ENCODE assay signal across 9 cellular contexts in genomic region chr7:28708458-28708951, GRCh38.
DNase-seq lines count a peak whose midpoint lies in the region; ATAC-seq and TF ChIP-seq lines count a peak whose summit lies in the region.
"Had no signal": no experiment of that assay in that cellular context is flagged by ENCODE, and none has a peak within 500 bp of the region (broad histone marks: within the 10 kb centered on the region; RNA-seq: fewer than 3 reads in every experiment).

No MANE protein-coding gene starts in this region.

- H3K36me3 Mint-ChIP-seq in activated CD8-positive, alpha-beta T cell treated with anti-CD3 and anti-CD28 coated beads, Interleukin-2, amount 10 ng/mL, durations not matched to agents 7 days and 5 days (ENCODE audit: low read depth): no peaks in the 10 kb centered on the region
- H3K36me3 Mint-ChIP-seq: activated naive CD8-positive, alpha-beta T cell treated with anti-CD3 and anti-CD28 coated beads, Interleukin-2, amount 10 ng/mL, durations not matched to agents 7 days and 5 days had no signal

- peak overlapping the region; percentile 85 for H3K27ac ChIP-seq in angular gyrus (ENCODE audit: low read depth, low read length)

- POLR2A ChIA-PET in activated CD8-positive, alpha-beta T cell treated with anti-CD3 and anti-CD28 coated beads, Interleukin-2, amount 10 ng/mL, durations not matched to agents 7 days and 5 days (lab: Charles Lee): no interaction called here

- no peak for TF ChIP-seq CTCF in kidney epithelial cell (IDR thresholded peaks at IDR 0.05; ENCODE audit: insufficient read depth, low read length, poor library complexity, severe bottlenecking)

- peak overlapping the region; percentile 21 for H3K4me3 ChIP-seq in kidney epithelial cell (ENCODE audit: low read depth, low read length)
- peak overlapping the region; percentile 37 for H3K4me3 ChIP-seq in skeletal muscle cell (ENCODE audit: low read depth, low read length)

- CTCF ChIA-PET in activated CD8-positive, alpha-beta T cell treated with anti-CD3 and anti-CD28 coated beads, Interleukin-2, amount 10 ng/mL, durations not matched to agents 7 days and 5 days (lab: Charles Lee): no interaction called here

- no peaks in the 10 kb centered on the region for H3K36me3 ChIP-seq in kidney epithelial cell (ENCODE audit: control insufficient read depth, insufficient read depth, low read length)

- H3K27ac Mint-ChIP-seq in activated CD8-positive, alpha-beta T cell treated with anti-CD3 and anti-CD28 coated beads, Interleukin-2, amount 10 ng/mL, durations not matched to agents 7 days and 5 days: no peak overlapping the region
- H3K27ac Mint-ChIP-seq: activated naive CD8-positive, alpha-beta T cell treated with anti-CD3 and anti-CD28 coated beads, Interleukin-2, amount 10 ng/mL, durations not matched to agents 7 days and 5 days had no signal

- peak; percentile 21 for DNase-seq in ELF-1 (ENCODE audit: low read depth, low spot score)
- DNase-seq in kidney epithelial cell (ENCODE audit: low read depth): no peak
- no peak for DNase-seq in skeletal muscle cell (ENCODE audit: low read depth)
- no peak for DNase-seq in cortex of kidney (lab: John Stamatoyannopoulos, UW)
- no peak for DNase-seq in CD1c-positive myeloid dendritic cell (ENCODE audit: extremely low spot score)
- no peak for DNase-seq in activated CD8-positive, alpha-beta T cell treated with anti-CD3 and anti-CD28 coated beads, Interleukin-2, amount 10 ng/mL, durations not matched to agents 7 days and 5 days
- DNase-seq: activated naive CD8-positive, alpha-beta T cell treated with anti-CD3 and anti-CD28 coated beads, Interleukin-2, amount 10 ng/mL, durations not matched to agents 7 days and 5 days had no signal

- no peak for ATAC-seq in GM21619 (IDR thresholded peaks at IDR 0.05; ENCODE audit: unreplicated experiment)
- ATAC-seq in activated CD8-positive, alpha-beta T cell treated with anti-CD3 and anti-CD28 coated beads, Interleukin-2, amount 10 ng/mL, durations not matched to agents 7 days and 5 days: no peak

- H3K27me3 ChIP-seq in kidney epithelial cell (ENCODE audit: control insufficient read depth, insufficient read depth, low read length): no peaks in the 10 kb centered on the region

- no peaks in the 10 kb centered on the region for H3K9me3 Mint-ChIP-seq in activated CD8-positive, alpha-beta T cell treated with anti-CD3 and anti-CD28 coated beads, Interleukin-2, amount 10 ng/mL, durations not matched to agents 7 days and 5 days (ENCODE audit: insufficient read depth)
- H3K9me3 Mint-ChIP-seq: activated naive CD8-positive, alpha-beta T cell treated with anti-CD3 and anti-CD28 coated beads, Interleukin-2, amount 10 ng/mL, durations not matched to agents 7 days and 5 days had no signal

- H3K4me3 Mint-ChIP-seq in activated CD8-positive, alpha-beta T cell treated with anti-CD3 and anti-CD28 coated beads, Interleukin-2, amount 10 ng/mL, durations not matched to agents 7 days and 5 days: no peak overlapping the region
- H3K4me3 Mint-ChIP-seq: activated naive CD8-positive, alpha-beta T cell treated with anti-CD3 and anti-CD28 coated beads, Interleukin-2, amount 10 ng/mL, durations not matched to agents 7 days and 5 days had no signal

- peaks cover 2% of the 10 kb centered on the region for H3K27me3 Mint-ChIP-seq in activated CD8-positive, alpha-beta T cell treated with anti-CD3 and anti-CD28 coated beads, Interleukin-2, amount 10 ng/mL, durations not matched to agents 7 days and 5 days (ENCODE audit: low read depth)

- no peaks in the 10 kb centered on the region for H3K4me1 Mint-ChIP-seq in activated CD8-positive, alpha-beta T cell treated with anti-CD3 and anti-CD28 coated beads, Interleukin-2, amount 10 ng/mL, durations not matched to agents 7 days and 5 days (ENCODE audit: low read depth)
